Comparison of ENCODE assay signal across 9 cellular contexts in the genomic region with DNA sequence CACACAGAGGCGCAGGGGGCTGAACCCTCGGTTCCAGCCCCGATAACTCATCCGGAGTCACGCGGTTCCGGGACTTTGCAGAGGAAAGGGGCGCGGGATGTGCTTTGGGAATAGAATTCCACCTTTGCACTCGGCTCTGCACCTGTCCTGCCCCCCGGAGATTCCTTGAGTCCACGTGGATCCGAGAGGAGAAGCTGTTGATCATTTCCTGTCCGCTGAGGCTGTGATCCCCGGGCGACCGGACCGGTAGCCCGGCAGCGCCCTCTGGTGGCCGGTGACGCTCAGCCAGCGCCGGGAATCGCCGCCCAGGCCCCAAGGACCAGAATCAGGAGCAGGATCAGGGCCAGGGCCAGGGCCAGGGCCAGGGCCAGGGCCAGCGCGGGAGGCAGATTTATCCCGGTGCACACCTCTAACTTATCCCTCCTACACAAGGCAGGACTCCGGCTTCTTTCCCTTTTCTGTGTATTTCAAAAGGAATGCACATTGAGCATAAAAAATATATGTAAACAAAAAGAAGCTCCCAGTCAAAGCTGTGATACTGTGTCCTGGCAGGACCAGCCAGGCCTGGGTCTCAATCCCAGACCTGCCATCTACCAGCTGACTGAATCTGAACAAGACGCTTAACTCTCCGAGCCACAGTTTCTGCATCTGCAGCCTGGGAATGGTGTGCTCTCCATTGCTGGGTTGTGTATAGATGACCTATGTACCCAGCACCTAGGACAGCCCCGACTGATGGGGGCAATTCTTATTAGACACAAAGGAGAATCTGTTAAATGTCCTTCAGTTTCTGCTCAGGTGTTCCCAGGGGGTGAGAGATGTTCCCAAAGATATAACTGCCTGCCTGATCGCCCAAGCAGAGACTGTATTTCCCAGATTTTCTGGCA. TPM values are rescaled to one million over a fixed set of nuclear protein-coding genes. Genes with fewer than 3 reads are reported as not detected.
DNase-seq lines count a peak whose midpoint lies in the region; ATAC-seq and TF ChIP-seq lines count a peak whose summit lies in the region.
"Had no signal": no experiment of that assay in that cellular context is flagged by ENCODE, and none has a peak within 500 bp of the region (broad histone marks: within the 10 kb centered on the region; RNA-seq: fewer than 3 reads in every experiment).

No MANE protein-coding gene starts in this region.

- no peaks in the 10 kb centered on the region for H4K20me1 ChIP-seq in H9 (ENCODE audit: control insufficient read depth, insufficient read depth, insufficient read length)

- no peaks in the 10 kb centered on the region for H3K79me2 ChIP-seq in H9 (ENCODE audit: insufficient read depth, low read length)

- no peak overlapping the region for H2BK120ac ChIP-seq in H9 (ENCODE audit: low read depth, low read length, poor library complexity, severe bottlenecking)

- no peaks in the 10 kb centered on the region for H3K79me1 ChIP-seq in H9 (ENCODE audit: insufficient read depth, low read depth, low read length, poor library complexity, severe bottlenecking)

- H2AK5ac ChIP-seq in H9 (ENCODE audit: insufficient read length, low read length) = no peak overlapping the region

- H3K4me3 Mint-ChIP-seq in H9 = peak overlapping the region; percentile 38 to 53; a peak in 4 of 5 replicates
- H3K4me3 Mint-ChIP-seq in activated CD4-positive, alpha-beta T cell treated with anti-CD3 and anti-CD28 coated beads for 36 hours = peak overlapping the region; percentile 67

- H3K27ac ChIP-seq in H9 (ENCODE audit: insufficient read length, low read depth, low read length) = no peak overlapping the region

- no peak overlapping the region for H2BK5ac ChIP-seq in H9 (ENCODE audit: insufficient read length, low read length)

- DNase-seq in Caki2 (ENCODE audit: low read depth) = peak; percentile 58
- DNase-seq in H9 = peak; percentile 92
- DNase-seq in NCI-H2171 treated with DMSO at 0.1 percent for 48 hours (lab: John Stamatoyannopoulos, UW) = peak; percentile 42
- DNase-seq in activated CD4-positive, alpha-beta T cell treated with anti-CD3 and anti-CD28 coated beads for 36 hours = peak; percentile 88
- DNase-seq in choroid plexus epithelial cell (ENCODE audit: low read depth) = peak; percentile 71
- peak; percentile 89 for DNase-seq in left kidney (ENCODE audit: low read depth, low spot score)
- DNase-seq in stimulated activated CD4-positive, alpha-beta T cell treated with anti-CD3 and anti-CD28 coated beads, Interleukin-1b, Interleukin-23, amount 100 ng/mL, for 1 hour (ENCODE audit: low read depth in 2 of 2) = peak; percentile 51 to 73

- H3K36me3 Mint-ChIP-seq in H9 (ENCODE audit: insufficient read depth in 1 of 3, low read depth in 3 of 3) = no peaks in the 10 kb centered on the region; a peak in 1 of 7 replicates
- no peaks in the 10 kb centered on the region for H3K36me3 Mint-ChIP-seq in activated CD4-positive, alpha-beta T cell treated with anti-CD3 and anti-CD28 coated beads for 36 hours (ENCODE audit: low read depth)

- H3K9me3 Mint-ChIP-seq in H9 = no peaks in the 10 kb centered on the region
- H3K9me3 Mint-ChIP-seq in activated CD4-positive, alpha-beta T cell treated with anti-CD3 and anti-CD28 coated beads for 36 hours (ENCODE audit: low read depth) = no peaks in the 10 kb centered on the region

- ATAC-seq in activated CD4-positive, alpha-beta T cell treated with anti-CD3 and anti-CD28 coated beads for 36 hours = peak; percentile 34
- no peak for ATAC-seq in GM18519 (IDR thresholded peaks at IDR 0.05; ENCODE audit: low FRiP score, unreplicated experiment)

- peak overlapping the region; percentile 35 for H3K4me3 ChIP-seq in choroid plexus epithelial cell (ENCODE audit: low read depth, low read length)

- no CpG with 5 or more reads among the region's 34 CpGs for WGBS in H9 (ENCODE audit: extremely low coverage, insufficient read length, low lambda C conversion rate)

- POLR2A ChIA-PET in activated CD4-positive, alpha-beta T cell treated with anti-CD3 and anti-CD28 coated beads for 36 hours (lab: Charles Lee) = interaction anchor here (0.6 to 1.0 kb wide), 2 partner anchors 63 to 158 kb away, joined by 3 to 4 read pairs; no protein-coding TSS in a partner anchor

- H3K27me3 ChIP-seq in H9 (ENCODE audit: insufficient read depth, low read length) = no peaks in the 10 kb centered on the region

- H3K4ac ChIP-seq in H9 (ENCODE audit: low read depth, low read length) = no peak overlapping the region

- peaks cover 23 to 32% of the 10 kb centered on the region in 2 experiments for H3K4me1 Mint-ChIP-seq in H9
- H3K4me1 Mint-ChIP-seq in activated CD4-positive, alpha-beta T cell treated with anti-CD3 and anti-CD28 coated beads for 36 hours = peaks cover 36% of the 10 kb centered on the region

- peak overlapping the region; percentile 18 for H3K56ac ChIP-seq in H9 (ENCODE audit: insufficient read length, low read depth, low read length)

- no peak overlapping the region for H3K23ac ChIP-seq in H9 (ENCODE audit: insufficient read length, low read depth, low read length)

- H4K5ac ChIP-seq in H9 (ENCODE audit: insufficient read length, low read depth, low read length) = no peak overlapping the region

- H3K14ac ChIP-seq in H9 (ENCODE audit: insufficient read depth, low read length) = no peak overlapping the region

- peak overlapping the region; percentile 43 for H3K4me2 ChIP-seq in H9 (ENCODE audit: insufficient read depth, insufficient read length, low read length)

- H3K27ac Mint-ChIP-seq in H9 = peak overlapping the region in 1 of 3 experiments; percentile 16; a peak in 1 of 7 replicates
- H3K27ac Mint-ChIP-seq in activated CD4-positive, alpha-beta T cell treated with anti-CD3 and anti-CD28 coated beads for 36 hours = no peak overlapping the region

- no peak overlapping the region for H4K91ac ChIP-seq in H9 (ENCODE audit: insufficient read length, low read depth, low read length)

- CTCF ChIA-PET in activated CD4-positive, alpha-beta T cell treated with anti-CD3 and anti-CD28 coated beads for 36 hours (lab: Charles Lee) = interaction anchor here (0.6 to 6.1 kb wide), 44 partner anchors 12 to 499 kb away, joined by 3 to 186 read pairs (median 4); a partner anchor contains a TSS

- H3K27me3 Mint-ChIP-seq in H9 (ENCODE audit: low read depth) = peaks cover 3% of the 10 kb centered on the region
- H3K27me3 Mint-ChIP-seq in activated CD4-positive, alpha-beta T cell treated with anti-CD3 and anti-CD28 coated beads for 36 hours = peaks cover 16% of the 10 kb centered on the region

- H3K9me3 ChIP-seq in H9 (ENCODE audit: control insufficient read depth, low read depth, low read length) = no peaks in the 10 kb centered on the region

- no peak overlapping the region for H2BK12ac ChIP-seq in H9 (ENCODE audit: insufficient read length, low read depth, low read length)

- H2BK15ac ChIP-seq in H9 (ENCODE audit: low read depth, low read length) = no peak overlapping the region

- TF ChIP-seq CTCF in H9 (conservative IDR thresholded peaks at IDR 0.05) = peak; percentile 98
- TF ChIP-seq CTCF in choroid plexus epithelial cell (conservative IDR thresholded peaks at IDR 0.05; ENCODE audit: low read depth, low read length) = peak; percentile 87

- no peak overlapping the region for H3K9ac ChIP-seq in H9 (ENCODE audit: extremely low read depth, insufficient read length, low read length)

- no peak overlapping the region for H4K8ac ChIP-seq in H9 (replicated peaks; ENCODE audit: insufficient read length, low read depth, low read length)

- H2AFZ ChIP-seq in H9 (ENCODE audit: low read length) = no peak overlapping the region

- intact Hi-C loops in activated CD4-positive, alpha-beta T cell treated with anti-CD3 and anti-CD28 coated beads for 36 hours (cut with DNase I, micrococcal nuclease) = loop anchor here (1.0 to 2.0 kb wide), 7 partner anchors 61 to 163 kb away; a partner anchor contains a TSS

- H2BK20ac ChIP-seq in H9 (ENCODE audit: low read depth, low read length, poor library complexity, severe bottlenecking) = no peak overlapping the region

- no peaks in the 10 kb centered on the region for H3K23me2 ChIP-seq in H9 (ENCODE audit: insufficient read length, low read depth, low read length, poor library complexity, severe bottlenecking)

- H3T11ph ChIP-seq in H9 (ENCODE audit: low read length) = no peak overlapping the region

- no peaks in the 10 kb centered on the region for H3K4me1 ChIP-seq in H9 (ENCODE audit: insufficient read depth, low read length)

- H3K18ac ChIP-seq in H9 (ENCODE audit: insufficient read length, low read depth, low read length) = no peak overlapping the region

- in situ Hi-C loops in Caki2 (cut with HindIII; ENCODE audit: low pct_unique_long_range_greater_than_20kb, low sequenced_read_pairs) = no loop called here

RNA-seq across cellular contexts. Expression of a gene that starts 8.5 kb away (rescaled TPM):
- total RNA-seq in Caki2 (2014; rRNA removed; shearing (Covaris generic); ENCODE audit: low replicate concordance) = not detected in 2 replicates
- not detected in 2 replicates for total RNA-seq in H9 (2021)
- total RNA-seq in activated CD4-positive, alpha-beta T cell treated with anti-CD3 and anti-CD28 coated beads for 36 hours = 1 to 10 TPM; 1.1 to 1.3 TPM
- total RNA-seq: glomerular endothelial cell had no signal

RNA-seq across cellular contexts. Expression of a gene that starts 49.9 kb away (rescaled TPM):
- total RNA-seq in Caki2 (2014; rRNA removed; shearing (Covaris generic); ENCODE audit: low replicate concordance) = 12.8 and 21.5 TPM in 2 replicates
- 0.77 and 1.0 TPM in 2 replicates for total RNA-seq in H9 (2021)
- total RNA-seq in activated CD4-positive, alpha-beta T cell treated with anti-CD3 and anti-CD28 coated beads for 36 hours = 1 to 10 TPM; 2.0 to 3.8 TPM

Comparison
In these comparisons a context has a peak if more than half of its experiments do, and no peak if none do; other contexts are left out.
1. DNase-seq: peak in every context shown above with its lines; median percentile 92 in H9; 89 in left kidney; 88 in activated CD4-positive, alpha-beta T cell treated with anti-CD3 and anti-CD28 coated beads for 36 hours; 71 in choroid plexus epithelial cell; 62 in stimulated activated CD4-positive, alpha-beta T cell treated with anti-CD3 and anti-CD28 coated beads, Interleukin-1b, Interleukin-23, amount 100 ng/mL, for 1 hour; 58 in Caki2; 42 in NCI-H2171 treated with DMSO at 0.1 percent for 48 hours.